Comparison of ENCODE assay signal across 17 cellular contexts in the genomic region with DNA sequence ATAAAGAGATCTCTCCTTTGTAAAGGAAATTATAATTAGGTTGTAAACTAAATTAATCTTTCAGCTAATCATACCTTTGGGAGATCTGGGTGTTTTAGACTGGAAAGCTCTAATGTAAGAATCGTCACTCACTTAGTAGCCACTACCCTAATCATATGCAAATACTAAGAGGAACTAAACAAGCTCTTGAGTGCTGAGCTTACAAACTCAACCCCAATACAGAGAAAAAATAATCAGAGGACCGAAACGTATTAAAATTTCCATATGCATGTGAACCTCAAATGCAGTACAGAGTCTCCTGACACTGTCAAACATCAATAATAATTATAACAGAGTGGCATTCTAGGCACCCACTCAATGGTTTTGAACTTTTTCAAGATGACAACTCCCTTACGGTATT.
"Had no signal": no experiment of that assay in that cellular context is flagged by ENCODE, and none has a peak within 500 bp of the region (broad histone marks: within the 10 kb centered on the region; RNA-seq: fewer than 3 reads in every experiment).

No MANE protein-coding gene starts in this region.

- H3K27me3 ChIP-seq: brain microvascular endothelial cell, neutrophil, tibial artery, uterus had no signal

- H3K4me1 ChIP-seq: tibial artery, uterus had no signal

- H3K27ac ChIP-seq: brain microvascular endothelial cell, neutrophil, tibial artery, uterus had no signal

- H3K36me3 ChIP-seq: brain microvascular endothelial cell, neutrophil, tibial artery, uterus had no signal

- H3K9me3 Mint-ChIP-seq: activated naive CD4-positive, alpha-beta T cell treated with anti-CD3 and anti-CD28 coated beads, Interleukin-2, amount 50 U/mL, for 24 hours; endodermal cell had no signal

- H3K36me3 Mint-ChIP-seq: activated naive CD4-positive, alpha-beta T cell treated with anti-CD3 and anti-CD28 coated beads, Interleukin-2, amount 50 U/mL, for 24 hours; naive thymus-derived CD8-positive, alpha-beta T cell had no signal

- ATAC-seq: activated CD4-positive, CD25-positive, alpha-beta regulatory T cell treated with anti-CD3 and anti-CD28 coated beads, Interleukin-2, amount 50 U/mL, for 24 hours; naive thymus-derived CD8-positive, alpha-beta T cell had no signal

- H3K27ac Mint-ChIP-seq: activated naive CD4-positive, alpha-beta T cell treated with anti-CD3 and anti-CD28 coated beads, Interleukin-2, amount 50 U/mL, for 24 hours; endodermal cell had no signal

- FAIRE-seq: TTC549 had no signal

- H3K9me3 ChIP-seq: neutrophil, tibial artery, uterus had no signal

- H3K27me3 Mint-ChIP-seq: activated naive CD4-positive, alpha-beta T cell treated with anti-CD3 and anti-CD28 coated beads, Interleukin-2, amount 50 U/mL, for 24 hours; naive thymus-derived CD8-positive, alpha-beta T cell had no signal

- DNase-seq: amygdala; brain microvascular endothelial cell; cerebellar nuclear complex; dermis blood vessel endothelial cell; endodermal cell; erythroblast; hypothalamus; naive thymus-derived CD8-positive, alpha-beta T cell; posterior cingulate gyrus; stimulated activated CD4-positive, alpha-beta T cell treated with anti-CD3 and anti-CD28 coated beads, Interleukin-15, amount 100 ng/mL, for 24 hours; tibial artery; uterus had no signal

- H3K4me3 Mint-ChIP-seq: activated naive CD4-positive, alpha-beta T cell treated with anti-CD3 and anti-CD28 coated beads, Interleukin-2, amount 50 U/mL, for 24 hours; endodermal cell; naive thymus-derived CD8-positive, alpha-beta T cell had no signal

- H3K4me3 ChIP-seq: lung, tibial artery, uterus had no signal
